Comparison of ENCODE assay signal across 20 cellular contexts in the genomic region with DNA sequence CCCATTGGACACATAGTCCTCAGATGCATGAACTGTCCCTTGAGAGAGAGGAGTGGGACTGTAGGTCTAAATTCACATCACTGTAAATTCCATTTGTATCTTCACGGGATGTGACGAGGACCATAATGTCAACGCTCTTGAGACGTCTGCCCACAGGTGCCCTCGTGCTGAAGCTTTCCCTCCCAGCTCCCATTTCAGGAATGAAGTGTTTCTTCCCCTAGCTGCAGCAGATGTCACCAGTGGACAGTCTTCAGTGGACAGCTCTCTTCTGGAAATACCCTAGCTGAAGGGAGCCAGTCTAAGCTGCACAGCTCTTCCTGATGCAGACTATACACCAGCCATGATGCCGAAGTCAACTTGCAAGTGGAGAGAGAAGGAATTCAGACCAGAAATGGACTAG.
DNase-seq lines count a peak whose midpoint lies in the region; ATAC-seq, FAIRE-seq and TF ChIP-seq lines count a peak whose summit lies in the region.
"Had no signal": no experiment of that assay in that cellular context is flagged by ENCODE, and none has a peak within 500 bp of the region (broad histone marks: within the 10 kb centered on the region; RNA-seq: fewer than 3 reads in every experiment).

No MANE protein-coding gene starts in this region.

- H2BK120ac ChIP-seq in IMR-90 (ENCODE audit: low read depth, low read length): peak overlapping the region; percentile 80

- 0 out of 2 replicates have a peak, but pooled peaks have one; percentile 3 for TF ChIP-seq RAD21 in IMR-90 (IDR thresholded peaks at IDR 0.05; ENCODE audit: low read length)

- H4K8ac ChIP-seq in IMR-90 (ENCODE audit: low read depth in 2 of 2, low read length in 2 of 2): peak overlapping the region; percentile 55 to 81

- CTCF ChIA-PET in IMR-90 (lab: Yijun Ruan, JAX): interaction anchor here (0.5 to 1.5 kb wide), 4 partner anchors 128 to 475 kb away, joined by 3 to 6 read pairs (median 4); no protein-coding TSS in a partner anchor

- peak overlapping the region; percentile 48; the same call in 1 of the 2 replicates for H3K56ac ChIP-seq in IMR-90 (ENCODE audit: extremely low read depth, insufficient read depth, low read length)

- H3K4me1 ChIP-seq in IMR-90 (ENCODE audit: control insufficient read depth, insufficient read depth, low read length): peaks cover 24% of the 10 kb centered on the region
- H3K4me1 ChIP-seq in skeletal muscle satellite cell (ENCODE audit: control insufficient read depth, insufficient read depth, low read length): peaks cover 37% of the 10 kb centered on the region
- no peaks in the 10 kb centered on the region for H3K4me1 ChIP-seq in ovary (ENCODE audit: insufficient read depth)
- H3K4me1 ChIP-seq: BE2C, prostate gland had no signal

- no CpG with 5 or more reads among the region's 6 CpGs for WGBS in IMR-90 (ENCODE audit: extremely low coverage in 2 of 2, insufficient read length in 1 of 2), 2 experiments
- 91 to 94% (median 91%) methylated on average over 6 of the region's 6 CpGs for WGBS in ovary, 3 donors

- H3K23ac ChIP-seq in IMR-90 (ENCODE audit: low read depth, low read length): peak overlapping the region; percentile 54; the same call in 1 of the 2 replicates

- peak overlapping the region; percentile 6 for H4K5ac ChIP-seq in IMR-90 (ENCODE audit: low read depth, low read length)

- no peak for TF ChIP-seq EP300 in ovary (IDR thresholded peaks at IDR 0.05)

- no peak for ATAC-seq in IMR-90 (ENCODE audit: low read depth)

- no peaks in the 10 kb centered on the region for H3K79me1 ChIP-seq in IMR-90 (ENCODE audit: low read depth in 1 of 2, low read length in 2 of 2)

- no peak overlapping the region for H3K9ac ChIP-seq in IMR-90 (ENCODE audit: low read depth, low read length)
- no peak overlapping the region for H3K9ac ChIP-seq in skeletal muscle satellite cell (ENCODE audit: low read depth, low read length)
- H3K9ac ChIP-seq: KMS-11 had no signal

- TF ChIP-seq POLR2A in IMR-90 (IDR thresholded peaks at IDR 0.05; ENCODE audit: low read depth, low read length): no peak
- TF ChIP-seq POLR2A in ovary (IDR thresholded peaks at IDR 0.05): no peak

- peak overlapping the region; percentile 36 for H3K18ac ChIP-seq in IMR-90 (ENCODE audit: low read depth, low read length)

- H3K4me3 ChIP-seq in IMR-90 (ENCODE audit: insufficient read depth, low read depth, low read length) (no peak overlapping the region), coronary artery (peak overlapping the region; percentile 62), skeletal muscle satellite cell (ENCODE audit: low read length) (no peak overlapping the region), ovary (no peak overlapping the region)
- H3K4me3 ChIP-seq: prostate gland had no signal

- peak overlapping the region; percentile 86 for H2BK20ac ChIP-seq in IMR-90 (ENCODE audit: low read depth, low read length)

- H3K27me3 ChIP-seq in IMR-90 (ENCODE audit: control insufficient read depth, insufficient read depth, low read length): no peaks in the 10 kb centered on the region
- no peaks in the 10 kb centered on the region for H3K27me3 ChIP-seq in skeletal muscle satellite cell (ENCODE audit: control insufficient read depth, insufficient read depth, low read length)
- no peaks in the 10 kb centered on the region for H3K27me3 ChIP-seq in ovary
- H3K27me3 ChIP-seq: tibial nerve had no signal

- H3K9me3 ChIP-seq in IMR-90 (ENCODE audit: control insufficient read depth, insufficient read depth, low read length) (no peaks in the 10 kb centered on the region), skeletal muscle satellite cell (replicated peaks; ENCODE audit: low read length) (no peaks in the 10 kb centered on the region), ovary (no peaks in the 10 kb centered on the region)
- H3K9me3 ChIP-seq: BE2C, prostate gland, tibial nerve had no signal

- peak; percentile 34 for DNase-seq in IMR-90
- DNase-seq in coronary artery (ENCODE audit: low spot score): no peak
- peak; percentile 29 to 58 for DNase-seq in lung microvascular endothelial cell (ENCODE audit: low read depth in 2 of 2)
- no peak for DNase-seq in urothelium cell line (ENCODE audit: low spot score)
- DNase-seq in ovary: no peak
- DNase-seq in OCI-M2 (lab: John Stamatoyannopoulos, UW; ENCODE audit: unreplicated experiment): no peak
- DNase-seq in activated T-cell treated with anti-CD3 and anti-CD28 coated beads for 4 hours: no peak
- DNase-seq: activated gamma-delta T cell treated with Interleukin-2 at 50 U/mL for 16 hours; BE2C; effector CD4-positive, alpha-beta T cell; NCI-H1417; NCI-H2227 treated with DMSO at 0.1 percent for 48 hours; stimulated activated CD8-positive, alpha-beta memory T cell treated with anti-CD3 and anti-CD28 coated beads, Interleukin-4, amount 100 ng/mL, for 48 hours had no signal

- peak overlapping the region; percentile 12 for H2BK5ac ChIP-seq in IMR-90 (ENCODE audit: low read depth, low read length, poor library complexity, severe bottlenecking)

- no peaks in the 10 kb centered on the region for H4K20me1 ChIP-seq in IMR-90 (ENCODE audit: insufficient read depth, low read length)

- no peak for FAIRE-seq in urothelium cell line (lab: Jason Lieb, UNC)
- FAIRE-seq: GM19239 had no signal

- in situ Hi-C loops in IMR-90 (cut with MboI; ENCODE audit: low sequenced_read_pairs): no loop called here

- POLR2A ChIA-PET in IMR-90 (lab: Charles Lee; ENCODE audit: unreplicated experiment): no interaction called here

- peak overlapping the region; percentile 80 for H4K91ac ChIP-seq in IMR-90 (ENCODE audit: insufficient read depth, low read depth, low read length)

- peak overlapping the region; percentile 95 for H3K4ac ChIP-seq in IMR-90 (ENCODE audit: low read depth, low read length)

- peak overlapping the region; percentile 28 for H3K14ac ChIP-seq in IMR-90 (replicated peaks; ENCODE audit: low read depth, low read length)

- H3K27ac ChIP-seq in IMR-90 (ENCODE audit: insufficient read depth, low read length): peak overlapping the region; percentile 59
- peak overlapping the region; percentile 59 to 85 for H3K27ac ChIP-seq in coronary artery
- H3K27ac ChIP-seq in ovary: no peak overlapping the region
- H3K27ac ChIP-seq: HL-60, KMS-11, prostate gland, VCaP had no signal

- no peak overlapping the region for H3K4me2 ChIP-seq in IMR-90 (ENCODE audit: low read depth, low read length)
- peak overlapping the region; percentile 81 for H3K4me2 ChIP-seq in skeletal muscle satellite cell (ENCODE audit: low read length)
- H3K4me2 ChIP-seq: KMS-11 had no signal

- intact Hi-C loops in IMR-90 (cut with micrococcal nuclease): loop anchor here (1.0 to 10.0 kb wide), 2 partner anchors 31 to 218 kb away; a partner anchor contains a TSS
- intact Hi-C loops in ovary (cut with DNase I): no loop called here

- no TSS peak for BruUV-seq in IMR-90 (replicated peaks; lab: Mats Ljungman, UMichigan)

- H2BK15ac ChIP-seq in IMR-90 (ENCODE audit: low read depth, low read length): peak overlapping the region; percentile 87; the same call in 2 of the 3 replicates

- H3K36me3 ChIP-seq in IMR-90 (ENCODE audit: control insufficient read depth, insufficient read depth, low read length) (no peaks in the 10 kb centered on the region), skeletal muscle satellite cell (ENCODE audit: insufficient read depth, low read length) (no peaks in the 10 kb centered on the region), ovary (no peaks in the 10 kb centered on the region)
- H3K36me3 ChIP-seq: BE2C, prostate gland, tibial nerve had no signal

- H2AK9ac ChIP-seq in IMR-90 (replicated peaks; ENCODE audit: low read depth, low read length, poor library complexity): peak overlapping the region; percentile 92

- no peak for TF ChIP-seq CTCF in IMR-90 (conservative IDR thresholded peaks at IDR 0.05; ENCODE audit: low read depth, low read length)
- no peak for TF ChIP-seq CTCF in coronary artery (IDR thresholded peaks at IDR 0.05)
- TF ChIP-seq CTCF in ovary (IDR thresholded peaks at IDR 0.05): no peak

- dilution Hi-C loops in IMR-90 (cut with HindIII; ENCODE audit: low sequenced_read_pairs, unreplicated experiment): no loop called here

- H2AFZ ChIP-seq in IMR-90 (replicated peaks; ENCODE audit: low read length, poor library complexity): no peak overlapping the region

- peaks cover 40% of the 10 kb centered on the region for H3K9me1 ChIP-seq in IMR-90 (ENCODE audit: insufficient read depth, low read length)

- H2AK5ac ChIP-seq in IMR-90 (ENCODE audit: low read depth, low read length): peak overlapping the region; percentile 98

TF ChIP-seq in IMR-90, 13 proteins besides CTCF, POLR2A, EP300 and RAD21 (continues in another document):
- TF ChIP-seq FOS (IDR thresholded peaks at IDR 0.05; ENCODE audit: low read depth, low read length): no peak
- no peak for TF ChIP-seq BHLHE40 (IDR thresholded peaks at IDR 0.05; ENCODE audit: low read depth, low read length)
- no peak for TF ChIP-seq MAFK (IDR thresholded peaks at IDR 0.05; ENCODE audit: low read depth, low read length)
- no peak for TF ChIP-seq NFE2L2 (IDR thresholded peaks at IDR 0.05; ENCODE audit: low read depth, low read length)
- no peak for TF ChIP-seq CHD1 (IDR thresholded peaks at IDR 0.05; ENCODE audit: low read depth, low read length)
- TF ChIP-seq MAZ (IDR thresholded peaks at IDR 0.05; ENCODE audit: borderline replicate concordance, low read depth, low read length): no peak
- TF ChIP-seq, protein P1, sequence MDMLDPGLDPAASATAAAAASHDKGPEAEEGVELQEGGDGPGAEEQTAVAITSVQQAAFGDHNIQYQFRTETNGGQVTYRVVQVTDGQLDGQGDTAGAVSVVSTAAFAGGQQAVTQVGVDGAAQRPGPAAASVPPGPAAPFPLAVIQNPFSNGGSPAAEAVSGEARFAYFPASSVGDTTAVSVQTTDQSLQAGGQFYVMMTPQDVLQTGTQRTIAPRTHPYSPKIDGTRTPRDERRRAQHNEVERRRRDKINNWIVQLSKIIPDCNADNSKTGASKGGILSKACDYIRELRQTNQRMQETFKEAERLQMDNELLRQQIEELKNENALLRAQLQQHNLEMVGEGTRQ (IDR thresholded peaks at IDR 0.05; ENCODE audit: low read depth, low read length): no peak
- no peak for TF ChIP-seq RCOR1 (IDR thresholded peaks at IDR 0.05; ENCODE audit: insufficient replicate concordance, low read length)
- TF ChIP-seq SMC3 (IDR thresholded peaks at IDR 0.05; ENCODE audit: low read depth, low read length): no peak
- TF ChIP-seq CEBPB (IDR thresholded peaks at IDR 0.05; ENCODE audit: low read depth, low read length): no peak
- TF ChIP-seq MXI1 (IDR thresholded peaks at IDR 0.05; ENCODE audit: borderline replicate concordance, low read depth, low read length): no peak
- TF ChIP-seq RFX5 (IDR thresholded peaks at IDR 0.05; ENCODE audit: low read depth, low read length): no peak

Comparison
In these comparisons a context has a peak if more than half of its experiments do, and no peak if none do; other contexts are left out.
1. DNase-seq: peak in IMR-90 (single experiment) and lung microvascular endothelial cell (2 of 2); none in coronary artery (single experiment), urothelium cell line (single experiment), ovary (0 of 5), OCI-M2 (single experiment) and activated T-cell treated with anti-CD3 and anti-CD28 coated beads for 4 hours (single experiment).
2. H3K27ac ChIP-seq: peak in IMR-90 (single experiment) and coronary artery (2 of 2); none in ovary (0 of 2).